ENCODE assay signal across 1 cellular context in the genomic region with DNA sequence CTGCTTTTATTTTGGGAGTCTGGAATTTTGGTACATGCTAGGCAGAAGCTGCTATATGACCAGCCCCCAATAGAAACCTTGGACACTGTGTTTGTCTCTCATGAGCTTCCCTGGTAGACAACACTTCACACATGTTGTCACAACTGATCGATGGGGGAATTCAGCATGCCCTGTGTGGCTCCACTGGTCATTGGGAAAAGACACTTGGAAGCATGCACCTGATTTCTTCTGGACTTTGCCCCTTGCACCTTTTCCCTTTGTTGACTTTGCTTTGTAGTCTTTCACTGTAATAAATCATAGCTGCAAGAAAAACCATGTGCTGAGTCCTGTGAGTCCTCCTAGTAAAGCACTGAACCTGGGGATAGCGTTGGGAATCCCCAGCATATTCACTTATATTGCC.
A peak's percentile ranks its signal among the peaks of the same experiment; 100 is the strongest.
TF ChIP-seq lines count a peak whose summit lies in the region.

No MANE protein-coding gene starts in this region.

TF ChIP-seq in liver, 16 proteins besides CTCF, POLR2A, EP300 and RAD21 (continued from another document):
- TF ChIP-seq, protein P1, sequence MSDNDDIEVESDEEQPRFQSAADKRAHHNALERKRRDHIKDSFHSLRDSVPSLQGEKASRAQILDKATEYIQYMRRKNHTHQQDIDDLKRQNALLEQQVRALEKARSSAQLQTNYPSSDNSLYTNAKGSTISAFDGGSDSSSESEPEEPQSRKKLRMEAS (IDR thresholded peaks at IDR 0.05), result no peak
- no peak for TF ChIP-seq YY1 (IDR thresholded peaks at IDR 0.05)
- no peak for TF ChIP-seq FOXA2 (IDR thresholded peaks at IDR 0.05)
- TF ChIP-seq HNF4G (IDR thresholded peaks at IDR 0.05), result peak; percentile 10
